In the genomic region with DNA sequence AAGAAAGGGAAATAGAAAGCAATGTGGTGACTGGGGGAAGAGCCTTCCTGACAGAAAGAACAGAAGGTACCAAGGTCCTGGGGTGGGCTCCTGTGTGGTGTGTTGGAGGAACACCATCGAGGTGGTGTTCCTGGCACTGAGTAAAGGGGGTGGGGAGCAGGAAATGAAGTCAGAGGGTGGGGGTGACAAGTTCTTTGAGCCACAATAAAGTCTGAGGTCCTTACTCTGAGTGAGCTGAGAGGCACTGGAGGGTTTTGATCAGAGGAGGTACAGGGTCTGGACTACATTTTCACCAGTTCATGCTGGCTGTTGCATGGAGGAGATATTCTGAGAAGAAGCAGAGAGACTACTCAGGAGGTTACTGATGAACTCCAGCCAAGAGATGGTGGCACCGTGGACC, we compare ENCODE assay signal across 17 cellular contexts.
DNase-seq lines count a peak whose midpoint lies in the region; ATAC-seq and TF ChIP-seq lines count a peak whose summit lies in the region.
"Had no signal": no experiment of that assay in that cellular context is flagged by ENCODE, and none has a peak within 500 bp of the region (broad histone marks: within the 10 kb centered on the region; RNA-seq: fewer than 3 reads in every experiment).

No MANE protein-coding gene starts in this region.

- no peak for TF ChIP-seq EP300 in tibial nerve (IDR thresholded peaks at IDR 0.05)

- H3K27ac ChIP-seq in psoas muscle (no peak overlapping the region), tibial nerve (no peak overlapping the region)
- H3K27ac ChIP-seq: body of pancreas, left ventricle myocardium inferior, right atrium auricular region had no signal

- H3K36me3 Mint-ChIP-seq in central memory CD8-positive, alpha-beta T cell (ENCODE audit: insufficient read depth), result peaks cover 26% of the 10 kb centered on the region
- H3K36me3 Mint-ChIP-seq in stimulated activated naive B cell treated with anti-CD40 and anti-IgM and Interleukin-4, amounts not matched to agents 10 μg/mL and 1 μg/mL and 100 μg/mL, for 72 hours, result peaks cover 25 to 50% of the 10 kb centered on the region in 2 donors

- peaks cover 79% of the 10 kb centered on the region for H3K4me1 Mint-ChIP-seq in central memory CD8-positive, alpha-beta T cell
- H3K4me1 Mint-ChIP-seq in stimulated activated naive B cell treated with anti-CD40 and anti-IgM and Interleukin-4, amounts not matched to agents 10 μg/mL and 1 μg/mL and 100 μg/mL, for 72 hours, result peaks cover 17 to 20% of the 10 kb centered on the region in 2 donors

- H3K36me3 ChIP-seq in psoas muscle (ENCODE audit: insufficient read depth in 1 of 2, low read depth in 1 of 2) (no peaks in the 10 kb centered on the region), tibial nerve (no peaks in the 10 kb centered on the region)
- H3K36me3 ChIP-seq: left ventricle myocardium inferior, right atrium auricular region had no signal

- TF ChIP-seq CTCF in psoas muscle (IDR thresholded peaks at IDR 0.05), result no peak
- TF ChIP-seq CTCF in tibial nerve (IDR thresholded peaks at IDR 0.05), result no peak

- peak overlapping the region; percentile 93 for H3K27ac Mint-ChIP-seq in central memory CD8-positive, alpha-beta T cell (ENCODE audit: low read depth)
- peak overlapping the region; percentile 0 for H3K27ac Mint-ChIP-seq in stimulated activated naive B cell treated with anti-CD40 and anti-IgM and Interleukin-4, amounts not matched to agents 10 μg/mL and 1 μg/mL and 100 μg/mL, for 72 hours
- H3K27ac Mint-ChIP-seq: GM23338, nephron had no signal

- H3K9me3 ChIP-seq in psoas muscle (no peaks in the 10 kb centered on the region), tibial nerve (no peaks in the 10 kb centered on the region)
- H3K9me3 ChIP-seq: body of pancreas, left ventricle myocardium inferior, right atrium auricular region, SK-N-SH had no signal

- H3K4me1 ChIP-seq in psoas muscle, result peaks cover 24% of the 10 kb centered on the region
- H3K4me1 ChIP-seq in tibial nerve, result peaks cover 0 to 41% (median 17%) of the 10 kb centered on the region in 4 donors

- H3K4me3 Mint-ChIP-seq in central memory CD8-positive, alpha-beta T cell, result peak overlapping the region; percentile 76
- H3K4me3 Mint-ChIP-seq in stimulated activated naive B cell treated with anti-CD40 and anti-IgM and Interleukin-4, amounts not matched to agents 10 μg/mL and 1 μg/mL and 100 μg/mL, for 72 hours, result no peak overlapping the region
- H3K4me3 Mint-ChIP-seq: GM23338, nephron had no signal

- intact Hi-C loops in psoas muscle (cut with DNase I), result no loop called here

- H3K27me3 Mint-ChIP-seq in central memory CD8-positive, alpha-beta T cell, result no peaks in the 10 kb centered on the region
- H3K27me3 Mint-ChIP-seq in stimulated activated naive B cell treated with anti-CD40 and anti-IgM and Interleukin-4, amounts not matched to agents 10 μg/mL and 1 μg/mL and 100 μg/mL, for 72 hours, result peaks cover 7 to 13% of the 10 kb centered on the region in 2 donors

- WGBS in psoas muscle, 3 donors, result 80 to 88% (median 83%) methylated on average over 2 of the region's 2 CpGs
- 81 to 83% methylated on average over 2 of the region's 2 CpGs for WGBS in tibial nerve, 2 donors

- no peaks in the 10 kb centered on the region for H3K9me3 Mint-ChIP-seq in central memory CD8-positive, alpha-beta T cell
- H3K9me3 Mint-ChIP-seq in stimulated activated naive B cell treated with anti-CD40 and anti-IgM and Interleukin-4, amounts not matched to agents 10 μg/mL and 1 μg/mL and 100 μg/mL, for 72 hours, result peaks cover 0 to 3% of the 10 kb centered on the region in 2 donors
- H3K9me3 Mint-ChIP-seq: GM23338, nephron had no signal

- peak; percentile 83 for ATAC-seq in central memory CD8-positive, alpha-beta T cell (replicated peaks; ENCODE audit: extremely low read depth, poor library complexity, severe bottlenecking)
- no peak for ATAC-seq in stimulated activated naive B cell treated with anti-CD40 and anti-IgM and Interleukin-4, amounts not matched to agents 10 μg/mL and 1 μg/mL and 100 μg/mL, for 72 hours (replicated peaks)
- ATAC-seq in psoas muscle (no peak), SK-N-SH treated with all-trans-retinoic acid at 6 μM for 48 hours (no peak)
- ATAC-seq: body of pancreas, GM23338 had no signal

- no peak for TF ChIP-seq POLR2A in tibial nerve (IDR thresholded peaks at IDR 0.05)

- DNase-seq in activated T-cell treated with anti-CD3 and anti-CD28 coated beads for 24 hours (ENCODE audit: low read depth), result peak; percentile 22
- DNase-seq in activated T-cell treated with anti-CD3 and anti-CD28 coated beads, Interleukin-2, amount 50 U/mL, for 1 hour, result no peak
- DNase-seq in activated CD4-positive, alpha-beta T cell treated with anti-CD3 and anti-CD28 coated beads, Interleukin-2, amount 50 U/mL, for 48 hours, result peak; percentile 45 to 54
- peak in 1 of 2 donors; percentile 49 for DNase-seq in central memory CD8-positive, alpha-beta T cell (ENCODE audit: low spot score in 2 of 2)
- DNase-seq in stimulated activated naive B cell treated with anti-CD40 and anti-IgM and Interleukin-4, amounts not matched to agents 10 μg/mL and 1 μg/mL and 100 μg/mL, for 72 hours, result no peak
- DNase-seq in psoas muscle, result no peak
- DNase-seq in tibial nerve (ENCODE audit: low spot score in 2 of 2), result no peak
- DNase-seq: body of pancreas, IMR-90, left ventricle myocardium inferior, NCI-H510A treated with DMSO at 0.1 percent for 48 hours, OCI-M1, SK-N-SH had no signal

- H3K27me3 ChIP-seq in psoas muscle (ENCODE audit: insufficient read depth in 3 of 3, low read length in 2 of 3) (no peaks in the 10 kb centered on the region), tibial nerve (no peaks in the 10 kb centered on the region)
- H3K27me3 ChIP-seq: body of pancreas, right atrium auricular region had no signal

- H3K4me3 ChIP-seq in psoas muscle (no peak overlapping the region), tibial nerve (no peak overlapping the region)
- H3K4me3 ChIP-seq: body of pancreas, GM23338, left ventricle myocardium inferior, right atrium auricular region had no signal

TF ChIP-seq in SK-N-SH treated with all-trans-retinoic acid at 6 μM for 48 hours, 23 proteins besides CTCF, POLR2A, EP300 and RAD21 (continues in another document):
- TF ChIP-seq, protein P1, sequence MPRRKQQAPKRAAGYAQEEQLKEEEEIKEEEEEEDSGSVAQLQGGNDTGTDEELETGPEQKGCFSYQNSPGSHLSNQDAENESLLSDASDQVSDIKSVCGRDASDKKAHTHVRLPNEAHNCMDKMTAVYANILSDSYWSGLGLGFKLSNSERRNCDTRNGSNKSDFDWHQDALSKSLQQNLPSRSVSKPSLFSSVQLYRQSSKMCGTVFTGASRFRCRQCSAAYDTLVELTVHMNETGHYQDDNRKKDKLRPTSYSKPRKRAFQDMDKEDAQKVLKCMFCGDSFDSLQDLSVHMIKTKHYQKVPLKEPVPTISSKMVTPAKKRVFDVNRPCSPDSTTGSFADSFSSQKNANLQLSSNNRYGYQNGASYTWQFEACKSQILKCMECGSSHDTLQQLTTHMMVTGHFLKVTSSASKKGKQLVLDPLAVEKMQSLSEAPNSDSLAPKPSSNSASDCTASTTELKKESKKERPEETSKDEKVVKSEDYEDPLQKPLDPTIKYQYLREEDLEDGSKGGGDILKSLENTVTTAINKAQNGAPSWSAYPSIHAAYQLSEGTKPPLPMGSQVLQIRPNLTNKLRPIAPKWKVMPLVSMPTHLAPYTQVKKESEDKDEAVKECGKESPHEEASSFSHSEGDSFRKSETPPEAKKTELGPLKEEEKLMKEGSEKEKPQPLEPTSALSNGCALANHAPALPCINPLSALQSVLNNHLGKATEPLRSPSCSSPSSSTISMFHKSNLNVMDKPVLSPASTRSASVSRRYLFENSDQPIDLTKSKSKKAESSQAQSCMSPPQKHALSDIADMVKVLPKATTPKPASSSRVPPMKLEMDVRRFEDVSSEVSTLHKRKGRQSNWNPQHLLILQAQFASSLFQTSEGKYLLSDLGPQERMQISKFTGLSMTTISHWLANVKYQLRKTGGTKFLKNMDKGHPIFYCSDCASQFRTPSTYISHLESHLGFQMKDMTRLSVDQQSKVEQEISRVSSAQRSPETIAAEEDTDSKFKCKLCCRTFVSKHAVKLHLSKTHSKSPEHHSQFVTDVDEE (CRISPR knock-in tag; IDR thresholded peaks at IDR 0.05), result no peak
- no peak for TF ChIP-seq GLIS3 (CRISPR knock-in tag; IDR thresholded peaks at IDR 0.05)
- TF ChIP-seq ZNF70 (CRISPR knock-in tag; IDR thresholded peaks at IDR 0.05), result no peak
- no peak for TF ChIP-seq RARB (CRISPR knock-in tag; IDR thresholded peaks at IDR 0.05)
- no peak for TF ChIP-seq ESRRG (CRISPR knock-in tag; IDR thresholded peaks at IDR 0.05)
- TF ChIP-seq ISL1 (CRISPR knock-in tag; IDR thresholded peaks at IDR 0.05), result no peak
- TF ChIP-seq ARNTL (CRISPR knock-in tag; IDR thresholded peaks at IDR 0.05; ENCODE audit: borderline replicate concordance, low read depth), result no peak
- no peak for TF ChIP-seq PPARA (CRISPR knock-in tag; IDR thresholded peaks at IDR 0.05; ENCODE audit: borderline replicate concordance)
- no peak for TF ChIP-seq ZFP30 (CRISPR knock-in tag; IDR thresholded peaks at IDR 0.05)
- no peak for TF ChIP-seq ZFP3 (CRISPR knock-in tag; IDR thresholded peaks at IDR 0.05)
- no peak for TF ChIP-seq ZNF565 (CRISPR knock-in tag; conservative IDR thresholded peaks at IDR 0.05; ENCODE audit: low read depth)
- no peak for TF ChIP-seq CSDC2 (CRISPR knock-in tag; IDR thresholded peaks at IDR 0.05)
- TF ChIP-seq, protein P2, sequence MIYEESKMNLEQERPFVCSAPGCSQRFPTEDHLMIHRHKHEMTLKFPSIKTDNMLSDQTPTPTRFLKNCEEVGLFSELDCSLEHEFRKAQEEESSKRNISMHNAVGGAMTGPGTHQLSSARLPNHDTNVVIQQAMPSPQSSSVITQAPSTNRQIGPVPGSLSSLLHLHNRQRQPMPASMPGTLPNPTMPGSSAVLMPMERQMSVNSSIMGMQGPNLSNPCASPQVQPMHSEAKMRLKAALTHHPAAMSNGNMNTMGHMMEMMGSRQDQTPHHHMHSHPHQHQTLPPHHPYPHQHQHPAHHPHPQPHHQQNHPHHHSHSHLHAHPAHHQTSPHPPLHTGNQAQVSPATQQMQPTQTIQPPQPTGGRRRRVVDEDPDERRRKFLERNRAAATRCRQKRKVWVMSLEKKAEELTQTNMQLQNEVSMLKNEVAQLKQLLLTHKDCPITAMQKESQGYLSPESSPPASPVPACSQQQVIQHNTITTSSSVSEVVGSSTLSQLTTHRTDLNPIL (CRISPR knock-in tag; IDR thresholded peaks at IDR 0.05; ENCODE audit: low read depth), result no peak
- TF ChIP-seq TOX (CRISPR knock-in tag; IDR thresholded peaks at IDR 0.05; ENCODE audit: borderline replicate concordance), result no peak
- no peak for TF ChIP-seq ZNF8 (CRISPR knock-in tag; IDR thresholded peaks at IDR 0.05)
- no peak for TF ChIP-seq TCF4 (CRISPR knock-in tag; IDR thresholded peaks at IDR 0.05; ENCODE audit: borderline replicate concordance)

Comparison
In these comparisons a context has a peak if more than half of its experiments do, and no peak if none do; other contexts are left out.
1. DNase-seq: peak in activated T-cell treated with anti-CD3 and anti-CD28 coated beads for 24 hours (single experiment) and activated CD4-positive, alpha-beta T cell treated with anti-CD3 and anti-CD28 coated beads, Interleukin-2, amount 50 U/mL, for 48 hours (2 of 2); none in activated T-cell treated with anti-CD3 and anti-CD28 coated beads, Interleukin-2, amount 50 U/mL, for 1 hour (single experiment), stimulated activated naive B cell treated with anti-CD40 and anti-IgM and Interleukin-4, amounts not matched to agents 10 μg/mL and 1 μg/mL and 100 μg/mL, for 72 hours (single experiment), psoas muscle (0 of 2) and tibial nerve (0 of 2).